Comparison of ENCODE assay signal across 17 cellular contexts in genomic region chr5:147460380-147460779, GRCh38. TPM values are rescaled to one million over a fixed set of nuclear protein-coding genes. Genes with fewer than 3 reads are reported as not detected.
DNase-seq lines count a peak whose midpoint lies in the region; ATAC-seq, FAIRE-seq and TF ChIP-seq lines count a peak whose summit lies in the region.
"Had no signal": no experiment of that assay in that cellular context is flagged by ENCODE, and none has a peak within 500 bp of the region (broad histone marks: within the 10 kb centered on the region; RNA-seq: fewer than 3 reads in every experiment).

No MANE protein-coding gene starts in this region.

- H3K27ac ChIP-seq in SJSA1 (peak overlapping the region; percentile 68), psoas muscle (peak overlapping the region; percentile 72), left ventricle myocardium inferior (replicated peaks) (no peak overlapping the region)
- H3K27ac ChIP-seq: A549, C4-2B had no signal

- intact Hi-C loops in psoas muscle (cut with DNase I), result no loop called here
- intact Hi-C loops in left ventricle myocardium inferior (cut with micrococcal nuclease), result no loop called here

- H3K36me3 ChIP-seq in SJSA1, result no peaks in the 10 kb centered on the region
- no peaks in the 10 kb centered on the region for H3K36me3 ChIP-seq in bronchial epithelial cell (ENCODE audit: control insufficient read depth, insufficient read depth, low read length)
- H3K36me3 ChIP-seq in psoas muscle (ENCODE audit: insufficient read depth in 1 of 2, low read depth in 1 of 2), result no peaks in the 10 kb centered on the region
- no peaks in the 10 kb centered on the region for H3K36me3 ChIP-seq in left ventricle myocardium inferior
- H3K36me3 ChIP-seq: BE2C, HAP-1 had no signal

- TF ChIP-seq CTCF in bronchial epithelial cell (IDR thresholded peaks at IDR 0.05; ENCODE audit: insufficient read depth, low read length, severe bottlenecking) (no peak), psoas muscle (IDR thresholded peaks at IDR 0.05) (no peak), left ventricle myocardium inferior (IDR thresholded peaks at IDR 0.05; ENCODE audit: borderline replicate concordance) (no peak)

- no peak for ATAC-seq in psoas muscle
- ATAC-seq: A549, HepG2 had no signal

- peaks cover 36% of the 10 kb centered on the region for H3K4me1 ChIP-seq in SJSA1 (replicated peaks)
- peaks cover 7% of the 10 kb centered on the region for H3K4me1 ChIP-seq in psoas muscle
- peaks cover 18% of the 10 kb centered on the region for H3K4me1 ChIP-seq in left ventricle myocardium inferior
- H3K4me1 ChIP-seq: A549 had no signal

- WGBS in psoas muscle, 3 donors, result 64 to 87% (median 77%) methylated on average over 2 of the region's 2 CpGs

- FAIRE-seq in bronchial epithelial cell (lab: Jason Lieb, UNC), result peak; percentile 66
- FAIRE-seq: A549, GM18507, HepG2, HTR-8/SVneo had no signal

- H3K27me3 ChIP-seq in SJSA1 (replicated peaks) (no peaks in the 10 kb centered on the region), bronchial epithelial cell (ENCODE audit: control insufficient read depth, insufficient read depth, low read length) (no peaks in the 10 kb centered on the region), psoas muscle (ENCODE audit: insufficient read depth in 3 of 3, low read length in 2 of 3) (no peaks in the 10 kb centered on the region), left ventricle myocardium inferior (ENCODE audit: low read depth) (no peaks in the 10 kb centered on the region)
- H3K27me3 ChIP-seq: BE2C had no signal

- DNase-seq in SJSA1 (ENCODE audit: low read depth in 1 of 2, low spot score in 2 of 2), result no peak
- DNase-seq in bronchial epithelial cell (ENCODE audit: low read depth), result no peak
- no peak for DNase-seq in psoas muscle
- no peak for DNase-seq in left ventricle myocardium inferior
- DNase-seq in NCI-H510A (lab: John Stamatoyannopoulos, UW), result no peak
- no peak for DNase-seq in EL
- no peak for DNase-seq in hypothalamus (lab: John Stamatoyannopoulos, UW)
- DNase-seq: BE2C; CD4-positive, alpha-beta memory T cell; DMS53; GOT3 had no signal

- H3K9me3 ChIP-seq in SJSA1 (replicated peaks) (peaks cover 7% of the 10 kb centered on the region; the same call in 1 of the 2 replicates), psoas muscle (no peaks in the 10 kb centered on the region), left ventricle myocardium inferior (replicated peaks) (peaks cover 8% of the 10 kb centered on the region)
- H3K9me3 ChIP-seq: A549, BE2C, HAP-1 had no signal

- H3K4me3 ChIP-seq in SJSA1 (no peak overlapping the region), bronchial epithelial cell (ENCODE audit: low read depth, low read length) (no peak overlapping the region), psoas muscle (no peak overlapping the region), left ventricle myocardium inferior (no peak overlapping the region)
- H3K4me3 ChIP-seq: A549, HAP-1 had no signal

RNA-seq across cellular contexts. Expression of gene DPYSL3, which starts 49.5 kb away (rescaled TPM):
- 125 and 156 TPM in 2 replicates for total RNA-seq in SJSA1 (2014; rRNA removed; shearing (Covaris generic))
- total RNA-seq in bronchial epithelial cell (1.6 and 3.7 TPM in 2 replicates), psoas muscle (10 to 100 TPM; 18.0 to 58.5 (median 38.4) TPM), left ventricle myocardium inferior (20.7 TPM)
- 10 to 100 TPM in 2 of 3 donors, 1 to 10 TPM in 1; 8.8 to 15.0 (median 13.5) TPM for polyA plus RNA-seq in psoas muscle
- polyA plus RNA-seq: CD4-positive, alpha-beta memory T cell had no signal
